22 cellular contexts compared by ENCODE assay signal in genomic region chr2:118097657-118098056, GRCh38. TPM values are rescaled to one million over a fixed set of nuclear protein-coding genes. Genes with fewer than 3 reads are reported as not detected.
DNase-seq lines count a peak whose midpoint lies in the region; ATAC-seq, FAIRE-seq and TF ChIP-seq lines count a peak whose summit lies in the region.
"Had no signal": no experiment of that assay in that cellular context is flagged by ENCODE, and none has a peak within 500 bp of the region (broad histone marks: within the 10 kb centered on the region; RNA-seq: fewer than 3 reads in every experiment).

No MANE protein-coding gene starts in this region.

- H3K4me3 Mint-ChIP-seq in MCF 10A (ENCODE audit: unreplicated experiment), result no peak overlapping the region
- no peak overlapping the region for H3K4me3 Mint-ChIP-seq in stimulated activated effector memory CD8-positive, alpha-beta T cell treated with anti-CD3 and anti-CD28 coated beads, Interleukin-12 subunit alpha, Interleukin-12 subunit beta, amount 100 ng/mL, for 72 hours
- H3K4me3 Mint-ChIP-seq: activated CD4-positive, alpha-beta T cell treated with anti-CD3 and anti-CD28 coated beads, Interleukin-2, amount 10 ng/mL, durations not matched to agents 24 days and 14 days; neural crest cell had no signal

- H3K36me3 Mint-ChIP-seq in MCF 10A (ENCODE audit: insufficient read depth, unreplicated experiment), result peaks cover 13% of the 10 kb centered on the region
- peaks cover 86% of the 10 kb centered on the region for H3K36me3 Mint-ChIP-seq in stimulated activated effector memory CD8-positive, alpha-beta T cell treated with anti-CD3 and anti-CD28 coated beads, Interleukin-12 subunit alpha, Interleukin-12 subunit beta, amount 100 ng/mL, for 72 hours

- H3K4me3 ChIP-seq in breast epithelium (no peak overlapping the region), RWPE2 (ENCODE audit: severe bottlenecking) (no peak overlapping the region), epithelial cell of esophagus (ENCODE audit: low read length) (no peak overlapping the region), small intestine (ENCODE audit: low read depth in 1 of 2, low read length in 2 of 2) (no peak overlapping the region)
- H3K4me3 ChIP-seq: dorsolateral prefrontal cortex, HAP-1, SK-N-MC, suprapubic skin had no signal

- TF ChIP-seq CTCF in MCF 10A (IDR thresholded peaks at IDR 0.05; ENCODE audit: unreplicated experiment), result no peak
- no peak for TF ChIP-seq CTCF in breast epithelium (IDR thresholded peaks at IDR 0.05)
- no peak for TF ChIP-seq CTCF in RWPE2 (IDR thresholded peaks at IDR 0.05; ENCODE audit: poor library complexity, severe bottlenecking)
- TF ChIP-seq CTCF in epithelial cell of esophagus (IDR thresholded peaks at IDR 0.05; ENCODE audit: insufficient read depth, low read depth, low read length, missing control alignments), result no peak
- TF ChIP-seq CTCF in GM13976 (IDR thresholded peaks at IDR 0.05; ENCODE audit: borderline replicate concordance, control extremely low read depth, extremely low read depth, insufficient read depth, missing control alignments), result no peak

- H3K27me3 ChIP-seq in breast epithelium, result no peaks in the 10 kb centered on the region
- H3K27me3 ChIP-seq in RWPE2 (ENCODE audit: insufficient read depth, poor library complexity, severe bottlenecking), result no peaks in the 10 kb centered on the region
- H3K27me3 ChIP-seq in small intestine (ENCODE audit: control insufficient read depth in 2 of 2, insufficient read depth in 2 of 2, low read length in 2 of 2), result no peaks in the 10 kb centered on the region
- H3K27me3 ChIP-seq: dorsolateral prefrontal cortex, suprapubic skin had no signal

- no peaks in the 10 kb centered on the region for H3K27me3 Mint-ChIP-seq in MCF 10A (ENCODE audit: insufficient read depth, unreplicated experiment)
- H3K27me3 Mint-ChIP-seq: activated CD4-positive, alpha-beta T cell treated with anti-CD3 and anti-CD28 coated beads, Interleukin-2, amount 10 ng/mL, durations not matched to agents 24 days and 14 days had no signal

- ATAC-seq in RWPE2 (ENCODE audit: low read depth), result peak; percentile 80
- no peak for ATAC-seq in stimulated activated effector memory CD8-positive, alpha-beta T cell treated with anti-CD3 and anti-CD28 coated beads, Interleukin-12 subunit alpha, Interleukin-12 subunit beta, amount 100 ng/mL, for 72 hours
- ATAC-seq: esophagus mucosa, left cardiac atrium had no signal

- intact Hi-C loops in MCF 10A (cut with micrococcal nuclease) (no loop called here), breast epithelium (cut with DNase I; ENCODE audit: low total_unique reads) (no loop called here)

- no peaks in the 10 kb centered on the region for H3K36me3 ChIP-seq in breast epithelium
- H3K36me3 ChIP-seq in RWPE2 (ENCODE audit: low read depth), result peaks cover 49% of the 10 kb centered on the region
- no peaks in the 10 kb centered on the region for H3K36me3 ChIP-seq in small intestine (ENCODE audit: control insufficient read depth in 2 of 2, insufficient read depth in 2 of 2, low read length in 2 of 2)
- H3K36me3 ChIP-seq: HAP-1, suprapubic skin had no signal

- in situ Hi-C loops in GM13976 (cut with MboI; ENCODE audit: low sequenced_read_pairs, unreplicated experiment), result no loop called here

- FAIRE-seq in small intestine (lab: Jason Lieb, UNC), result no peak

- H3K27ac ChIP-seq in breast epithelium (no peak overlapping the region), RWPE2 (ENCODE audit: poor library complexity, severe bottlenecking) (peak overlapping the region; percentile 42), small intestine (ENCODE audit: low read depth in 1 of 2, low read length in 1 of 2) (no peak overlapping the region)
- H3K27ac ChIP-seq: dorsolateral prefrontal cortex, SK-N-MC, suprapubic skin had no signal

- no peaks in the 10 kb centered on the region for H3K9me3 ChIP-seq in breast epithelium
- H3K9me3 ChIP-seq in RWPE2 (ENCODE audit: severe bottlenecking), result no peaks in the 10 kb centered on the region
- H3K9me3 ChIP-seq in small intestine (ENCODE audit: control insufficient read depth, low read depth), result no peaks in the 10 kb centered on the region
- H3K9me3 ChIP-seq: HAP-1, suprapubic skin had no signal

- H3K4me1 Mint-ChIP-seq in MCF 10A (ENCODE audit: insufficient read depth, unreplicated experiment), result peaks cover 22% of the 10 kb centered on the region
- peaks cover 52% of the 10 kb centered on the region for H3K4me1 Mint-ChIP-seq in stimulated activated effector memory CD8-positive, alpha-beta T cell treated with anti-CD3 and anti-CD28 coated beads, Interleukin-12 subunit alpha, Interleukin-12 subunit beta, amount 100 ng/mL, for 72 hours

- WGBS in small intestine, 3 donors, result 72 to 91% (median 89%) methylated on average over 4 of the region's 4 CpGs

- no TSS peak for BruUV-seq in MCF 10A (replicated peaks; lab: Mats Ljungman, UMichigan)

- POLR2A ChIA-PET in MCF 10A (lab: Yijun Ruan, JAX), result no interaction called here
- POLR2A ChIA-PET in HEK293T (lab: Yijun Ruan, JAX), result no interaction called here

- peaks cover 4% of the 10 kb centered on the region for H3K9me3 Mint-ChIP-seq in MCF 10A (ENCODE audit: unreplicated experiment)
- no peaks in the 10 kb centered on the region for H3K9me3 Mint-ChIP-seq in stimulated activated effector memory CD8-positive, alpha-beta T cell treated with anti-CD3 and anti-CD28 coated beads, Interleukin-12 subunit alpha, Interleukin-12 subunit beta, amount 100 ng/mL, for 72 hours
- H3K9me3 Mint-ChIP-seq: activated CD4-positive, alpha-beta T cell treated with anti-CD3 and anti-CD28 coated beads, Interleukin-2, amount 10 ng/mL, durations not matched to agents 24 days and 14 days had no signal

- H3K27ac Mint-ChIP-seq in MCF 10A (ENCODE audit: low read depth, unreplicated experiment), result no peak overlapping the region
- peak overlapping the region; percentile 24 for H3K27ac Mint-ChIP-seq in stimulated activated effector memory CD8-positive, alpha-beta T cell treated with anti-CD3 and anti-CD28 coated beads, Interleukin-12 subunit alpha, Interleukin-12 subunit beta, amount 100 ng/mL, for 72 hours
- H3K27ac Mint-ChIP-seq: activated CD4-positive, alpha-beta T cell treated with anti-CD3 and anti-CD28 coated beads, Interleukin-2, amount 10 ng/mL, durations not matched to agents 24 days and 14 days had no signal

- DNase-seq in MCF 10A (ENCODE audit: unreplicated experiment) (peak; percentile 91), breast epithelium (ENCODE audit: low spot score in 2 of 2) (no peak), RWPE2 (ENCODE audit: low spot score) (no peak), epithelial cell of esophagus (ENCODE audit: low read depth) (peak; percentile 58), HEK293T (ENCODE audit: extremely low spot score) (no peak), GM13976 (ENCODE audit: low spot score) (no peak), small intestine (no peak)
- DNase-seq in stimulated activated effector memory CD8-positive, alpha-beta T cell treated with anti-CD3 and anti-CD28 coated beads, Interleukin-12 subunit alpha, Interleukin-12 subunit beta, amount 100 ng/mL, for 72 hours (ENCODE audit: low spot score in 2 of 2), result no peak
- DNase-seq: activated CD4-positive, alpha-beta T cell treated with anti-CD3 and anti-CD28 coated beads, Interleukin-2, amount 10 ng/mL, durations not matched to agents 24 days and 14 days; activated effector memory CD4-positive, alpha-beta T cell treated with Interleukin-2 at 50 U/mL for 16 hours; C1 segment of cervical spinal cord; DMS153; dorsolateral prefrontal cortex; left cardiac atrium; midbrain; NCI-H1930; NCI-H524 had no signal

- CTCF ChIA-PET in MCF 10A (lab: Yijun Ruan, JAX) (interaction anchor here (0.6 kb wide), 1 partner anchor 105 kb away, joined by 3 read pairs; no protein-coding TSS in a partner anchor), HEK293T (lab: Yijun Ruan, JAX) (no interaction called here)

- no peaks in the 10 kb centered on the region for H3K4me1 ChIP-seq in breast epithelium
- H3K4me1 ChIP-seq in RWPE2 (ENCODE audit: insufficient read depth, poor library complexity, severe bottlenecking), result peaks cover 46% of the 10 kb centered on the region
- no peaks in the 10 kb centered on the region for H3K4me1 ChIP-seq in small intestine (ENCODE audit: control insufficient read depth in 2 of 2, insufficient read depth in 1 of 2, low read depth in 1 of 2, low read length in 1 of 2)
- H3K4me1 ChIP-seq: HAP-1, suprapubic skin had no signal

- no peak for TF ChIP-seq POLR2A in breast epithelium (IDR thresholded peaks at IDR 0.05)

TF ChIP-seq in HEK293T, 16 proteins besides CTCF, POLR2A, EP300 and RAD21:
- no peak for TF ChIP-seq FOXK2 (IDR thresholded peaks at IDR 0.05)
- TF ChIP-seq ARNT (IDR thresholded peaks at IDR 0.05), result no peak
- no peak for TF ChIP-seq NFRKB (IDR thresholded peaks at IDR 0.05)
- TF ChIP-seq PKNOX1 (IDR thresholded peaks at IDR 0.05), result no peak
- TF ChIP-seq CTBP1 (IDR thresholded peaks at IDR 0.05; ENCODE audit: borderline replicate concordance), result no peak
- TF ChIP-seq LEF1 (IDR thresholded peaks at IDR 0.05; ENCODE audit: borderline replicate concordance), result no peak
- TF ChIP-seq FOXA1 (IDR thresholded peaks at IDR 0.05), result no peak
- TF ChIP-seq FOXM1 (IDR thresholded peaks at IDR 0.05; ENCODE audit: borderline replicate concordance), result no peak
- TF ChIP-seq ZNF384 (IDR thresholded peaks at IDR 0.05), result no peak
- TF ChIP-seq SUZ12 (IDR thresholded peaks at IDR 0.05), result no peak
- TF ChIP-seq BHLHE40 (IDR thresholded peaks at IDR 0.05; ENCODE audit: borderline replicate concordance), result no peak
- TF ChIP-seq ELF4 (IDR thresholded peaks at IDR 0.05), result no peak
- no peak for TF ChIP-seq SP1 (IDR thresholded peaks at IDR 0.05)
- no peak for TF ChIP-seq TARDBP (IDR thresholded peaks at IDR 0.05)
- no peak for TF ChIP-seq HDGF (IDR thresholded peaks at IDR 0.05; ENCODE audit: borderline replicate concordance)
- TF ChIP-seq L3MBTL2 (conservative IDR thresholded peaks at IDR 0.05), result no peak

RNA-seq across cellular contexts. Expression of gene INSIG2, which starts 9.4 kb away (rescaled TPM):
- total RNA-seq in MCF 10A (2022), result 15.0 and 28.4 TPM in 2 replicates
- 10 to 100 TPM; 13.1 to 30.9 (median 20.3) TPM for total RNA-seq in breast epithelium
- 10 to 100 TPM; 13.3 to 16.2 (median 15.7) TPM for polyA plus RNA-seq in small intestine

Comparison
In these comparisons a context has a peak if more than half of its experiments do, and no peak if none do; other contexts are left out.
1. DNase-seq: peak in MCF 10A (single experiment) and epithelial cell of esophagus (single experiment); none in breast epithelium (0 of 2), RWPE2 (single experiment), stimulated activated effector memory CD8-positive, alpha-beta T cell treated with anti-CD3 and anti-CD28 coated beads, Interleukin-12 subunit alpha, Interleukin-12 subunit beta, amount 100 ng/mL, for 72 hours (0 of 2), HEK293T (single experiment), GM13976 (single experiment) and small intestine (single experiment).